ENCODE assay signal across 8 cellular contexts in genomic region chr9:131502781-131503625, GRCh38. TPM values are rescaled to one million over a fixed set of nuclear protein-coding genes. Genes with fewer than 3 reads are reported as not detected.
DNase-seq lines count a peak whose midpoint lies in the region; ATAC-seq and TF ChIP-seq lines count a peak whose summit lies in the region.

POMT1 (plus strand) TSS chr9:131502918; CDS start chr9:131504219, 1,301 bp downstream.

- H3K27ac Mint-ChIP-seq in T-cell: peak within 1 kb of the TSS; percentile 80 to 84

- H3K4me1 Mint-ChIP-seq in T-cell: peaks cover 58 to 73% (median 65%) of the 10 kb centered on the region in 3 donors

- H3K9me3 ChIP-seq in heart left ventricle (no peaks in the 10 kb centered on the region), transverse colon (no peaks in the 10 kb centered on the region)

- in situ Hi-C loops in transverse colon (cut with MboI; ENCODE audit: low pct_ligation_motif_present in 1 of 4, low pct_unique_long_range_greater_than_20kb in 1 of 4, low sequenced_read_pairs in 3 of 4): no loop called here

- no peak for TF ChIP-seq CTCF in heart left ventricle (IDR thresholded peaks at IDR 0.05)
- no peak for TF ChIP-seq CTCF in transverse colon (IDR thresholded peaks at IDR 0.05)

- CTCF ChIA-PET in T-cell (lab: Charles Lee): no interaction called here

- no peaks in the 10 kb centered on the region for H3K27me3 Mint-ChIP-seq in T-cell

- H3K4me1 ChIP-seq in heart left ventricle (peaks cover 0 to 25% (median 17%) of the 10 kb centered on the region in 12 donors), transverse colon (peaks cover 9 to 25% (median 16%) of the 10 kb centered on the region in 4 donors)

- TF ChIP-seq POLR2A in heart left ventricle (IDR thresholded peaks at IDR 0.05): peak in 1 of 2 donors; percentile 67
- peak; percentile 48 for TF ChIP-seq POLR2A in transverse colon (IDR thresholded peaks at IDR 0.05)

- POLR2A ChIA-PET in T-cell (lab: Charles Lee): no interaction called here

- intact Hi-C loops in heart left ventricle (cut with DNase I): loop anchor here in 2 of 10 donors (10.0 kb wide), 1 partner anchor 242 kb away; the partner anchor contains the start of gene RAPGEF1 (in 2 of the 2)
- intact Hi-C loops in transverse colon (cut with DNase I; ENCODE audit: low total_unique reads): no loop called here

- H3K36me3 Mint-ChIP-seq in T-cell: peaks cover 9% of the 10 kb centered on the region

- ATAC-seq in HG02588 (IDR thresholded peaks at IDR 0.05; ENCODE audit: unreplicated experiment) (peak; percentile 74), T-cell (replicated peaks in 1 of 4) (peak; percentile 61 to 73 (median 66)), heart left ventricle (peak; percentile 79 to 96 (median 94))

- no peak for TF ChIP-seq EP300 in transverse colon (IDR thresholded peaks at IDR 0.05; ENCODE audit: low read depth)

- H3K9me3 Mint-ChIP-seq in T-cell: no peaks in the 10 kb centered on the region

- no peaks in the 10 kb centered on the region for H3K27me3 ChIP-seq in heart left ventricle
- H3K27me3 ChIP-seq in transverse colon: no peaks in the 10 kb centered on the region

- H3K4me3 ChIP-seq in heart left ventricle: peak within 1 kb of the TSS; percentile 67 to 99 (median 89)
- peak within 1 kb of the TSS; percentile 67 to 89 (median 79) for H3K4me3 ChIP-seq in transverse colon

- peaks cover 0 to 38% (median 29%) of the 10 kb centered on the region in 9 donors for H3K36me3 ChIP-seq in heart left ventricle
- H3K36me3 ChIP-seq in transverse colon: peaks cover 0 to under 1% (median 0%) of the 10 kb centered on the region in 4 donors

- H3K27ac ChIP-seq in adipose tissue (ENCODE audit: low read depth, low read length): peak within 1 kb of the TSS; percentile 32
- peak within 1 kb of the TSS in 11 of 12 donors; percentile 59 to 85 (median 81) for H3K27ac ChIP-seq in heart left ventricle
- peak within 1 kb of the TSS; percentile 74 to 87 (median 82) for H3K27ac ChIP-seq in transverse colon

- H3K4me3 Mint-ChIP-seq in T-cell: peak within 1 kb of the TSS; percentile 92 to 95 (median 92)

- WGBS in adipose tissue, 3 donors: 0 to 1% (median 0%) methylated on average over 80 to 83 of the region's 83 CpGs
- WGBS in heart left ventricle, 4 donors: 0 to 1% (median 1%) methylated on average over 26 to 83 of the region's 83 CpGs
- WGBS in transverse colon (ENCODE audit: low coverage in 1 of 2), 2 donors: 0% methylated on average over 66 of the region's 83 CpGs; no CpG with 5 or more reads in 1 of the 2 donors

- peak; percentile 54 for DNase-seq in GM04504 (ENCODE audit: low read depth)
- DNase-seq in NCI-H1105 (lab: John Stamatoyannopoulos, UW): peak; percentile 83
- peak; percentile 76 to 89 (median 83) for DNase-seq in T-cell
- DNase-seq in heart left ventricle: peak; percentile 88 to 95 (median 92)
- peak; percentile 79 for DNase-seq in pons (ENCODE audit: low spot score)
- peak; percentile 91 for DNase-seq in transverse colon

RNA-seq across cellular contexts. Expression of gene POMT1, which starts in this region (rescaled TPM):
- total RNA-seq in T-cell (10 to 100 TPM; 45.3 to 74.4 (median 56.9) TPM), heart left ventricle (10 to 100 TPM; 15.3 to 28.8 (median 20.3) TPM), transverse colon (100 to 1,000 TPM in 1 of 4 donors, 10 to 100 TPM in 3; 37.5 to 178 (median 69.5) TPM)
- polyA plus RNA-seq in adipose tissue (10 to 100 TPM; 14.4 to 17.9 (median 15.5) TPM), heart left ventricle (10 to 100 TPM; 18.4 to 20.3 TPM)

Comparison
In these comparisons a context has a peak if more than half of its experiments do, and no peak if none do; other contexts are left out.
1. Peak in every context shown above with its lines: DNase-seq, ATAC-seq, H3K4me3 ChIP-seq and H3K27ac ChIP-seq.
2. H3K27ac ChIP-seq: peak in every context shown above with its lines; median percentile 82 in transverse colon; 81 in heart left ventricle; 32 in adipose tissue.